In the genomic region with DNA sequence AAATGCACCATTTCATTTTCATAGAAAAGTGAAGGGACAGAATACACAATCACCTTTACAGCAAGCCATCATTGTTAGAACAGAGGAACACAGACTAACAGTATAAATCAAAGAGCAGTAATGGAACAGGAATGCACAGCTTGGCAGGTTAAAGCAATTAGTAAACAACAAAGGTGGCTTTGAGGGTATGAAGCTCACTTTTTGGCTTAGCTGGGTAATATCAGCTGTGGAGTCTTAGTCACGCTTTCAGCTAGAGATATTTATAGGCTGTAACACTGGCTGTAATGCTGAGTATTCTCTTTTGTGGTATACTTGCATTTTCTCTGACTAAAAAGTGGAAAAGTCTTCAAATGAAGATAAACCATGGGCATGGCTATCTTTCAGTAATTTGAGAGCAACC, we compare ENCODE assay signal across 15 cellular contexts.
"Had no signal": no experiment of that assay in that cellular context is flagged by ENCODE, and none has a peak within 500 bp of the region (broad histone marks: within the 10 kb centered on the region; RNA-seq: fewer than 3 reads in every experiment).

No MANE protein-coding gene starts in this region.

- H3K9me3 ChIP-seq: suprapubic skin had no signal

- H3K36me3 ChIP-seq: right atrium auricular region, suprapubic skin, transverse colon, WERI-Rb-1 had no signal

- H3K27me3 ChIP-seq: right atrium auricular region, suprapubic skin, transverse colon had no signal

- H3K4me3 ChIP-seq: lung, right atrium auricular region, suprapubic skin, transverse colon had no signal

- H3K27ac ChIP-seq: right atrium auricular region, suprapubic skin, transverse colon, WERI-Rb-1 had no signal

- DNase-seq: activated CD4-positive, alpha-beta T cell treated with anti-CD3 and anti-CD28 coated beads for 1 hour; activated effector memory CD4-positive, alpha-beta T cell treated with anti-CD3 and anti-CD28 coated beads, Interleukin-2, amount 50 U/mL, for 16 hours; activated naive CD4-positive, alpha-beta T cell treated with anti-CD3 and anti-CD28 coated beads, Interleukin-2, amount 50 U/mL, for 16 hours; activated T-cell treated with anti-CD3 and anti-CD28 coated beads, Interleukin-2, amount 50 U/mL, for 72 hours; aorta; erythroblast; midbrain; stimulated activated CD4-positive, alpha-beta T cell treated with anti-CD3 and anti-CD28 coated beads, Interleukin-15, amount 100 ng/mL, for 24 hours; stimulated activated CD4-positive, alpha-beta T cell treated with anti-CD3 and anti-CD28 coated beads, Interleukin-4, amount 100 ng/mL, for 1 hour; stimulated activated naive CD8-positive, alpha-beta T cell treated with anti-CD3 and anti-CD28 coated beads, Interleukin-15, amount 100 ng/mL, for 72 hours; transverse colon; WERI-Rb-1 had no signal

- H3K4me1 ChIP-seq: right atrium auricular region, suprapubic skin, transverse colon had no signal
